In the genomic region with DNA sequence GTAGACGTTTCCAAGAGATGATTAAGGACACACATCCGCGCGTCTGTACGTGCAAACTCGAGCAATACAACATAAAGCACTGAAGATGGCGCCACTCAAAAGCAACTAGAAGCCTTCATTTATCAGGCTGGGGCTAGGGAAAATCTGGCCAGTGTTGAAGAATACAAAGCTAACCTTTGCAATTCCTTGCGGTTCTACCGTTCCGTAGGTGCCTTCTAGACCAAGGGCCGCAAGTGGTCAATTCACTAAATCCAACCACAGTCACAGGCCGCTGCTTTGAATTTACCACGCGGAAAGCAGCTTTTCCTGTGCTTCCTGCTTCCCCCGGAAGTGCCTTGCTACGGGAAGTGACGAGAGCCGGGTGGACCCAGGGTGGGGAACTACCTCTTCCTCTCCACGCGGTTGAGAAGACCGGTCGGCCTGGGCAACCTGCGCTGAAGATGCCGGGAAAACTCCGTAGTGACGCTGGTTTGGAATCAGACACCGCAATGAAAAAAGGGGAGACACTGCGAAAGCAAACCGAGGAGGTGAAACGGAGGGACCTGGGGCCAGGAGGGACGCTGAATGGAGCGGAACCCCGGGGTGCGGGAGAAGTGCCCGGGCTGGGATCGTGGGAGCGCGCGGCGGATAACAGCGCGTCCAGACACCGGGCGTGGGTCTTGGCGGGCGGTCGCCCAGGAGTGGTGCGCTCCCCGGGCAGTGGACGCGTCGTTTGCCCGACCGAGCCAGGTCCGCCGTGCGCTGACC, we compare ENCODE assay signal across 8 cellular contexts. TPM values are rescaled to one million over a fixed set of nuclear protein-coding genes. Genes with fewer than 3 reads are reported as not detected.
DNase-seq lines count a peak whose midpoint lies in the region; ATAC-seq, FAIRE-seq and TF ChIP-seq lines count a peak whose summit lies in the region.

A gene (plus strand): TSS at position 385 of the 747 bp plus-strand sequence. CDS start 56 bp downstream, at position 441.

- peaks cover 2 to 36% of the 10 kb centered on the region in 2 donors for H3K36me3 ChIP-seq in psoas muscle (ENCODE audit: insufficient read depth in 1 of 2, low read depth in 1 of 2)

- no peaks in the 10 kb centered on the region for H3K9me3 ChIP-seq in psoas muscle

- peak within 1 kb of the TSS; percentile 99 for H3K4me3 ChIP-seq in psoas muscle

- H3K27me3 ChIP-seq in psoas muscle (ENCODE audit: insufficient read depth in 3 of 3, low read length in 2 of 3) = no peaks in the 10 kb centered on the region

- peak; percentile 87 for FAIRE-seq in urothelium cell line (lab: Jason Lieb, UNC)

- TF ChIP-seq CTCF in GM13977 (IDR thresholded peaks at IDR 0.05; ENCODE audit: extremely low read depth, insufficient read depth, missing control alignments) (peak; percentile 60), psoas muscle (IDR thresholded peaks at IDR 0.05) (peak; percentile 54)

- intact Hi-C loops in T-helper 1 cell treated with Interleukin-12 subunit alpha and Interleukin-12 subunit beta and Interleukin-4 antibody, amounts not matched to agents 30 ng/mL and 1 ng/mL, for 36 hours (cut with micrococcal nuclease) = loop anchor here (1.0 to 5.0 kb wide), 10 partner anchors 32 to 625 kb away; a partner anchor contains a TSS
- intact Hi-C loops in left ventricle myocardium superior (cut with micrococcal nuclease) (no loop called here), psoas muscle (cut with DNase I) (no loop called here)

- WGBS in psoas muscle, 3 donors = 0 to 1% (median 0%) methylated on average over 44 to 57 of the region's 57 CpGs

- H3K4me1 ChIP-seq in psoas muscle = peaks cover 23% of the 10 kb centered on the region

- ATAC-seq in HG02884 (IDR thresholded peaks at IDR 0.05; ENCODE audit: unreplicated experiment) = peak; percentile 93
- peak; percentile 99 for ATAC-seq in left ventricle myocardium superior
- peak; percentile 96 to 97 (median 96) for ATAC-seq in psoas muscle

- in situ Hi-C loops in GM13977 (cut with MboI; ENCODE audit: low pct_unique_long_range_greater_than_20kb, low sequenced_read_pairs, unreplicated experiment) = no loop called here

- peak within 1 kb of the TSS; percentile 99 for H3K27ac ChIP-seq in psoas muscle

- DNase-seq in GM13977 (ENCODE audit: low spot score) = peak; percentile 94
- peak; percentile 85 for DNase-seq in NCI-H146 treated with DMSO at 0.1 percent for 48 hours (lab: John Stamatoyannopoulos, UW; ENCODE audit: unreplicated experiment)
- peak; percentile 90 for DNase-seq in amniotic stem cell (lab: John Stamatoyannopoulos, UW)
- DNase-seq in left ventricle myocardium superior = peak; percentile 88
- peak; percentile 90 to 94 for DNase-seq in psoas muscle
- peak; percentile 97 for DNase-seq in urothelium cell line (ENCODE audit: low spot score)

RNA-seq across cellular contexts. Expression of the gene that starts here (rescaled TPM):
- 117 TPM in 2 replicates for total RNA-seq in T-helper 1 cell treated with Interleukin-12 subunit alpha and Interleukin-12 subunit beta and Interleukin-4 antibody, amounts not matched to agents 30 ng/mL and 1 ng/mL, for 36 hours
- 20.0 TPM for total RNA-seq in left ventricle myocardium superior
- 100 to 1,000 TPM in 1 of 4 donors, 10 to 100 TPM in 3; 30.8 to 120 (median 85.4) TPM for total RNA-seq in psoas muscle
- polyA plus RNA-seq in psoas muscle = 10 to 100 TPM; 31.6 to 90.6 (median 54.5) TPM

Comparison
In these comparisons a context has a peak if more than half of its experiments do, and no peak if none do; other contexts are left out.
1. Peak in every context shown above with its lines: DNase-seq, ATAC-seq, H3K4me3 ChIP-seq and H3K27ac ChIP-seq.